Comparison of ENCODE assay signal across 9 cellular contexts in genomic region chr7:157253850-157254249, GRCh38.
DNase-seq lines count a peak whose midpoint lies in the region; ATAC-seq, FAIRE-seq and TF ChIP-seq lines count a peak whose summit lies in the region.
"Had no signal": no experiment of that assay in that cellular context is flagged by ENCODE, and none has a peak within 500 bp of the region (broad histone marks: within the 10 kb centered on the region; RNA-seq: fewer than 3 reads in every experiment).

No MANE protein-coding gene starts in this region.

- TF ChIP-seq CTCF in VCaP (conservative IDR thresholded peaks at IDR 0.05) (peak; percentile 78), type B pancreatic cell (conservative IDR thresholded peaks at IDR 0.05) (no peak)

- ATAC-seq in Right ventricle myocardium inferior = peak; percentile 37
- peak; percentile 79 for ATAC-seq in left colon
- no peak for ATAC-seq in sciatic nerve
- ATAC-seq: activated T-helper 17 cell treated with anti-CD3 and anti-CD28 coated beads, Interleukin-2, amount 50 U/mL, for 72 hours had no signal

- peaks cover 34% of the 10 kb centered on the region for H3K36me3 Mint-ChIP-seq in type B pancreatic cell

- H3K4me3 Mint-ChIP-seq in type B pancreatic cell = no peak overlapping the region
- H3K4me3 Mint-ChIP-seq: activated T-helper 17 cell treated with anti-CD3 and anti-CD28 coated beads, Interleukin-2, amount 50 U/mL, for 72 hours had no signal

- DNase-seq in Right ventricle myocardium inferior (ENCODE audit: missing footprints) = no peak
- no peak for DNase-seq in cardiac septum (ENCODE audit: low spot score)
- DNase-seq in left colon = peak; percentile 54 to 79
- DNase-seq in urothelium cell line (ENCODE audit: low spot score) = peak; percentile 48
- no peak for DNase-seq in sciatic nerve (ENCODE audit: low spot score)
- DNase-seq in posterior vena cava (ENCODE audit: low spot score) = no peak
- no peak for DNase-seq in type B pancreatic cell (ENCODE audit: extremely low spot score, unreplicated experiment)

- H3K9me3 Mint-ChIP-seq in type B pancreatic cell = no peaks in the 10 kb centered on the region
- H3K9me3 Mint-ChIP-seq: activated T-helper 17 cell treated with anti-CD3 and anti-CD28 coated beads, Interleukin-2, amount 50 U/mL, for 72 hours had no signal

- H3K27ac ChIP-seq in VCaP = peak overlapping the region; percentile 61

- H3K27ac Mint-ChIP-seq in type B pancreatic cell = no peak overlapping the region
- H3K27ac Mint-ChIP-seq: activated T-helper 17 cell treated with anti-CD3 and anti-CD28 coated beads, Interleukin-2, amount 50 U/mL, for 72 hours had no signal

- intact Hi-C loops in Right ventricle myocardium inferior (cut with DNase I) = loop anchor here (10.0 kb wide), 1 partner anchor 141 kb away; no protein-coding TSS in a partner anchor
- intact Hi-C loops in cardiac septum (cut with DNase I) = no loop called here
- intact Hi-C loops in left colon (cut with DNase I, micrococcal nuclease) = no loop called here
- intact Hi-C loops in sciatic nerve (cut with DNase I) = no loop called here
- intact Hi-C loops in posterior vena cava (cut with DNase I) = no loop called here

- H3K27me3 Mint-ChIP-seq in type B pancreatic cell = no peaks in the 10 kb centered on the region
- H3K27me3 Mint-ChIP-seq: activated T-helper 17 cell treated with anti-CD3 and anti-CD28 coated beads, Interleukin-2, amount 50 U/mL, for 72 hours had no signal

- FAIRE-seq in urothelium cell line (lab: Jason Lieb, UNC) = no peak

- H3K4me1 Mint-ChIP-seq in type B pancreatic cell (ENCODE audit: unreplicated experiment) = no peaks in the 10 kb centered on the region
- H3K4me1 Mint-ChIP-seq: activated T-helper 17 cell treated with anti-CD3 and anti-CD28 coated beads, Interleukin-2, amount 50 U/mL, for 72 hours had no signal

Comparison
In these comparisons a context has a peak if more than half of its experiments do, and no peak if none do; other contexts are left out.
1. DNase-seq: peak in left colon (2 of 2) and urothelium cell line (single experiment); none in Right ventricle myocardium inferior (single experiment), cardiac septum (single experiment), sciatic nerve (single experiment), posterior vena cava (single experiment) and type B pancreatic cell (single experiment).